ENCODE assay signal across 1 cellular context in genomic region chr5:139385061-139385889, GRCh38.
TF ChIP-seq lines count a peak whose summit lies in the region.

No MANE protein-coding gene starts in this region.

TF ChIP-seq in GM23338, 12 proteins besides CTCF, POLR2A, EP300 and RAD21 (continued from another document):
- TF ChIP-seq ZNF462 (CRISPR knock-in tag; IDR thresholded peaks at IDR 0.05) (no peak), CREB1 (CRISPR knock-in tag; IDR thresholded peaks at IDR 0.05; ENCODE audit: low read depth) (no peak), STAT1 (IDR thresholded peaks at IDR 0.05; ENCODE audit: unreplicated experiment) (no peak), ZNF331 (CRISPR knock-in tag; IDR thresholded peaks at IDR 0.05; ENCODE audit: low read depth) (no peak), ZNF114 (CRISPR knock-in tag; IDR thresholded peaks at IDR 0.05) (no peak), EZH2 (IDR thresholded peaks at IDR 0.05; ENCODE audit: low read depth, unreplicated experiment) (no peak), REST (IDR thresholded peaks at IDR 0.05; ENCODE audit: unreplicated experiment) (no peak)
